In genomic region chr16:9840761-9841665, GRCh38 we compare ENCODE assay signal across 20 cellular contexts.
A peak's percentile ranks its signal among the peaks of the same experiment; 100 is the strongest.
DNase-seq lines count a peak whose midpoint lies in the region; ATAC-seq, FAIRE-seq and TF ChIP-seq lines count a peak whose summit lies in the region.
"Had no signal": no experiment of that assay in that cellular context is flagged by ENCODE, and none has a peak within 500 bp of the region (broad histone marks: within the 10 kb centered on the region; RNA-seq: fewer than 3 reads in every experiment).

No MANE protein-coding gene starts in this region.

- H3K4me3 Mint-ChIP-seq in stimulated activated naive B cell treated with anti-CD40 and anti-IgM and Interleukin-4, amounts not matched to agents 10 μg/mL and 1 μg/mL and 100 μg/mL, for 72 hours: no peak overlapping the region
- H3K4me3 Mint-ChIP-seq: activated B cell treated with CpG ODN at 0.5 μM for 24 hours, mesothelial cell of epicardium, neural crest cell, T-cell had no signal

- BruUV-seq in HepG2 (replicated peaks; lab: Mats Ljungman, UMichigan): no TSS peak

- H3K4me3 ChIP-seq in HepG2 (replicated peaks in 1 of 3; ENCODE audit: insufficient read depth in 1 of 3, low read depth in 2 of 3, low read length in 3 of 3) (no peak overlapping the region), right lobe of liver (no peak overlapping the region), HUES64 (ENCODE audit: low read length) (no peak overlapping the region), body of pancreas (no peak overlapping the region)
- H3K4me3 ChIP-seq: BLaER1 treated with 17β-estradiol and CSF1 and Interleukin-3, amounts not matched to agents 10 nM and 100 nM; stomach had no signal

- peaks cover 0 to 4% of the 10 kb centered on the region in 2 donors for H3K4me1 Mint-ChIP-seq in stimulated activated naive B cell treated with anti-CD40 and anti-IgM and Interleukin-4, amounts not matched to agents 10 μg/mL and 1 μg/mL and 100 μg/mL, for 72 hours
- H3K4me1 Mint-ChIP-seq: activated B cell treated with CpG ODN at 0.5 μM for 24 hours, T-cell had no signal

- DNase-seq in HepG2 (ENCODE audit: low spot score) (no peak), right lobe of liver (no peak), anterior cingulate cortex (lab: John Stamatoyannopoulos, UW) (no peak), body of pancreas (no peak)
- DNase-seq in stimulated activated naive B cell treated with anti-CD40 and anti-IgM and Interleukin-4, amounts not matched to agents 10 μg/mL and 1 μg/mL and 100 μg/mL, for 72 hours: no peak
- DNase-seq: activated B cell treated with CpG ODN at 0.5 μM for 24 hours, GOT3, KBM-7, kidney glomerular epithelial cell, NCI-H1105, stomach, T-cell had no signal

- ATAC-seq in HepG2: no peak
- ATAC-seq in right lobe of liver: no peak
- ATAC-seq in GM21723 (IDR thresholded peaks at IDR 0.05; ENCODE audit: unreplicated experiment): peak; percentile 77
- peak; percentile 72 to 90 for ATAC-seq in stimulated activated naive B cell treated with anti-CD40 and anti-IgM and Interleukin-4, amounts not matched to agents 10 μg/mL and 1 μg/mL and 100 μg/mL, for 72 hours (replicated peaks)
- ATAC-seq in GM18517 (IDR thresholded peaks at IDR 0.05; ENCODE audit: unreplicated experiment): no peak
- no peak for ATAC-seq in body of pancreas
- ATAC-seq: T-cell had no signal

- TF ChIP-seq POLR2A in HepG2 (IDR thresholded peaks at IDR 0.05; ENCODE audit: insufficient read depth in 1 of 2, low read depth in 2 of 2, low read length in 2 of 2) (no peak), right lobe of liver (IDR thresholded peaks at IDR 0.05) (no peak), body of pancreas (IDR thresholded peaks at IDR 0.05) (no peak)

- no peaks in the 10 kb centered on the region for H4K20me1 ChIP-seq in HepG2 (ENCODE audit: insufficient read depth, low read length)
- H4K20me1 ChIP-seq: BLaER1 treated with 17β-estradiol and CSF1 and Interleukin-3, amounts not matched to agents 10 nM and 100 nM had no signal

- H3K4me2 ChIP-seq in HepG2 (ENCODE audit: low read depth, low read length): no peak overlapping the region

- peaks cover 0 to 14% of the 10 kb centered on the region in 2 donors for H3K27me3 Mint-ChIP-seq in stimulated activated naive B cell treated with anti-CD40 and anti-IgM and Interleukin-4, amounts not matched to agents 10 μg/mL and 1 μg/mL and 100 μg/mL, for 72 hours
- H3K27me3 Mint-ChIP-seq: T-cell had no signal

- intact Hi-C loops in HepG2 (cut with micrococcal nuclease; ENCODE audit: unreplicated experiment) (no loop called here), right lobe of liver (cut with DNase I) (no loop called here), body of pancreas (cut with DNase I) (no loop called here)

- no peaks in the 10 kb centered on the region for H3K79me2 ChIP-seq in HepG2 (ENCODE audit: insufficient read depth, low read length)

- no peak for TF ChIP-seq RAD21 in HepG2 (CRISPR knock-in tag; IDR thresholded peaks at IDR 0.05)

- in situ Hi-C loops in HepG2 (cut with HindIII; ENCODE audit: extremely low pct_ligation_motif_present, low pct_unique_long_range_greater_than_20kb): no loop called here

- H3K27me3 ChIP-seq in HepG2 (ENCODE audit: control insufficient read depth in 1 of 2, insufficient read depth in 2 of 2, low read length in 2 of 2) (no peaks in the 10 kb centered on the region), right lobe of liver (no peaks in the 10 kb centered on the region), HUES64 (ENCODE audit: insufficient read depth, low read length) (no peaks in the 10 kb centered on the region), body of pancreas (no peaks in the 10 kb centered on the region)
- H3K27me3 ChIP-seq: BLaER1 treated with 17β-estradiol and CSF1 and Interleukin-3, amounts not matched to agents 10 nM and 100 nM; stomach had no signal

- H2AFZ ChIP-seq in HepG2 (ENCODE audit: low read length): no peak overlapping the region

- no peak overlapping the region for H3K27ac Mint-ChIP-seq in stimulated activated naive B cell treated with anti-CD40 and anti-IgM and Interleukin-4, amounts not matched to agents 10 μg/mL and 1 μg/mL and 100 μg/mL, for 72 hours
- H3K27ac Mint-ChIP-seq: activated B cell treated with CpG ODN at 0.5 μM for 24 hours, mesothelial cell of epicardium, T-cell had no signal

- TF ChIP-seq CTCF in HepG2 (CRISPR knock-in tag; IDR thresholded peaks at IDR 0.05) (no peak), right lobe of liver (IDR thresholded peaks at IDR 0.05) (no peak), body of pancreas (IDR thresholded peaks at IDR 0.05) (no peak)

- H3K9me3 ChIP-seq in HepG2 (ENCODE audit: low read length) (no peaks in the 10 kb centered on the region), right lobe of liver (no peaks in the 10 kb centered on the region), HUES64 (ENCODE audit: insufficient read depth, low read depth, low read length) (no peaks in the 10 kb centered on the region), body of pancreas (no peaks in the 10 kb centered on the region)
- H3K9me3 ChIP-seq: BLaER1 treated with 17β-estradiol and CSF1 and Interleukin-3, amounts not matched to agents 10 nM and 100 nM; stomach had no signal

- FAIRE-seq in HepG2 (lab: Jason Lieb, UNC): peak; percentile 4
- FAIRE-seq: A204.1, urothelium cell line had no signal

- H3K36me3 Mint-ChIP-seq in stimulated activated naive B cell treated with anti-CD40 and anti-IgM and Interleukin-4, amounts not matched to agents 10 μg/mL and 1 μg/mL and 100 μg/mL, for 72 hours: no peaks in the 10 kb centered on the region
- H3K36me3 Mint-ChIP-seq: mesothelial cell of epicardium, T-cell had no signal

- WGBS in HepG2 (ENCODE audit: low lambda C conversion rate): under 1% methylated on average over 4 of the region's 4 CpGs
- 60% methylated on average over 4 of the region's 4 CpGs for WGBS in right lobe of liver (ENCODE audit: insufficient coverage, low coverage, low lambda C conversion rate, missing lambda C conversion rate)
- 68% methylated on average over 4 of the region's 4 CpGs for WGBS in HUES64
- 28 to 50% methylated on average over 4 of the region's 4 CpGs for WGBS in body of pancreas, 2 donors

- TF ChIP-seq EP300 in HepG2 (IDR thresholded peaks at IDR 0.05; ENCODE audit: low read depth in 2 of 2, low read length in 2 of 2) (no peak), HepG2 (CRISPR knock-in tag; IDR thresholded peaks at IDR 0.05; ENCODE audit: borderline replicate concordance) (no peak)

- H3K36me3 ChIP-seq in HepG2 (replicated peaks in 1 of 2; ENCODE audit: control insufficient read depth in 1 of 2, insufficient read depth in 2 of 2, low read length in 2 of 2) (no peaks in the 10 kb centered on the region), right lobe of liver (no peaks in the 10 kb centered on the region), HUES64 (ENCODE audit: insufficient read depth, low read length) (no peaks in the 10 kb centered on the region), body of pancreas (replicated peaks in 1 of 2; ENCODE audit: insufficient read depth in 1 of 2, low read depth in 2 of 2) (no peaks in the 10 kb centered on the region)
- H3K36me3 ChIP-seq: BLaER1 treated with 17β-estradiol and CSF1 and Interleukin-3, amounts not matched to agents 10 nM and 100 nM; stomach had no signal

- H3K4me1 ChIP-seq in HepG2 (ENCODE audit: insufficient read depth, low read length): no peaks in the 10 kb centered on the region
- no peaks in the 10 kb centered on the region for H3K4me1 ChIP-seq in right lobe of liver
- H3K4me1 ChIP-seq in HUES64 (ENCODE audit: insufficient read depth, low read length): peaks cover 23% of the 10 kb centered on the region
- H3K4me1 ChIP-seq in body of pancreas: no peaks in the 10 kb centered on the region
- H3K4me1 ChIP-seq: stomach had no signal

- H3K27ac ChIP-seq in HepG2 (ENCODE audit: extremely low read length, insufficient read depth, low read length) (no peak overlapping the region), right lobe of liver (no peak overlapping the region), HUES64 (ENCODE audit: low read depth, low read length) (peak overlapping the region; percentile 57; the same call in 1 of the 2 replicates), body of pancreas (no peak overlapping the region)
- H3K27ac ChIP-seq: BLaER1 treated with 17β-estradiol and CSF1 and Interleukin-3, amounts not matched to agents 10 nM and 100 nM; stomach had no signal

- no peak overlapping the region for H3K9ac ChIP-seq in HepG2 (ENCODE audit: insufficient read depth, low read depth, low read length)
- H3K9ac ChIP-seq in HUES64 (ENCODE audit: low read depth, low read length): no peak overlapping the region
- H3K9ac ChIP-seq: BLaER1 treated with 17β-estradiol and CSF1 and Interleukin-3, amounts not matched to agents 10 nM and 100 nM had no signal

- POLR2A ChIA-PET in HepG2 (lab: Yijun Ruan, JAX): no interaction called here

- CTCF ChIA-PET in HepG2 (lab: Yijun Ruan, JAX; ENCODE audit: low intra/inter-chr PET ratio, low total read pairs): no interaction called here

- no peaks in the 10 kb centered on the region for H3K9me3 Mint-ChIP-seq in stimulated activated naive B cell treated with anti-CD40 and anti-IgM and Interleukin-4, amounts not matched to agents 10 μg/mL and 1 μg/mL and 100 μg/mL, for 72 hours
- H3K9me3 Mint-ChIP-seq: activated B cell treated with CpG ODN at 0.5 μM for 24 hours, mesothelial cell of epicardium, neural crest cell had no signal

TF ChIP-seq in HepG2, 621 proteins besides CTCF, POLR2A, EP300 and RAD21 (continues in another document):
- TF ChIP-seq ZNF740 (CRISPR knock-in tag; IDR thresholded peaks at IDR 0.05): no peak
- TF ChIP-seq HMG20B (CRISPR knock-in tag; conservative IDR thresholded peaks at IDR 0.05): no peak
- TF ChIP-seq ZNF275 (CRISPR knock-in tag; IDR thresholded peaks at IDR 0.05; ENCODE audit: borderline replicate concordance): no peak
- no peak for TF ChIP-seq MEIS1 (CRISPR knock-in tag; IDR thresholded peaks at IDR 0.05; ENCODE audit: borderline replicate concordance)
- TF ChIP-seq MAX (IDR thresholded peaks at IDR 0.05): no peak
- no peak for TF ChIP-seq FOXC1 (CRISPR knock-in tag; IDR thresholded peaks at IDR 0.05; ENCODE audit: borderline replicate concordance)
- no peak for TF ChIP-seq SPEN (CRISPR knock-in tag; IDR thresholded peaks at IDR 0.05; ENCODE audit: low read depth)

Comparison
In these comparisons a context has a peak if more than half of its experiments do, and no peak if none do; other contexts are left out.
1. ATAC-seq: peak in GM21723 (single experiment) and stimulated activated naive B cell treated with anti-CD40 and anti-IgM and Interleukin-4, amounts not matched to agents 10 μg/mL and 1 μg/mL and 100 μg/mL, for 72 hours (2 of 2); none in HepG2 (single experiment), right lobe of liver (0 of 4), GM18517 (single experiment) and body of pancreas (single experiment).